11 cellular contexts compared by ENCODE assay signal in the genomic region with DNA sequence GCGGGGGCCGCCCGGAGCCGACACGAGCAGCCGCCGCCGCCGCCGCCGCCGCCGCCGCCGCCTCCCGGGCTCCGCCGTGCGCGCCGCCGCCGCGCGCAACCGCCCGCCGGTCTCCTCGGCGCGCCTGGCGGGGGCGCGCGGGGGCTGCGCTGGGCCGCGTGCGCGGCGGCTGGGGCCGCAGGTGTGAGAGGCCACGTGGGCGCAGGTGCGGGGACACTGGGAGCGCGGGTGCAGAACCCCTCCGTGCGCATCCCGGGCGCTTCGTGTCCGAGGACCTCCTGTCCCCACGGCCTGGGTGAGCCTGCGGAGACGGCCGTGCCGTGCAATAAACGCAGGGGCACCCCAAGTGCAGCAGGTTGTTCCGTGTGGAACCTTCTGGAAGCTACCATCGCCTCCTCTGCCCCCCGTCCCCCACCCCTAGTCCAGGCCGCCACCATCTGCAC. TPM values are rescaled to one million over a fixed set of nuclear protein-coding genes. Genes with fewer than 3 reads are reported as not detected.
DNase-seq lines count a peak whose midpoint lies in the region; ATAC-seq, FAIRE-seq and TF ChIP-seq lines count a peak whose summit lies in the region.
"Had no signal": no experiment of that assay in that cellular context is flagged by ENCODE, and none has a peak within 500 bp of the region (broad histone marks: within the 10 kb centered on the region; RNA-seq: fewer than 3 reads in every experiment).

Gene LINGO3, minus strand, starts transcription at position 41 of the 443 bp plus-strand sequence. CDS start 16,378 bp downstream, outside the sequence.

- peak within 1 kb of the TSS; percentile 50 for H3K4me3 Mint-ChIP-seq in astrocyte (ENCODE audit: unreplicated experiment)

- no peak within 1 kb of the TSS for H3K27ac ChIP-seq in astrocyte (ENCODE audit: low read depth, low read length)
- H3K27ac ChIP-seq in mesenchymal stem cell (ENCODE audit: low read length, poor library complexity, severe bottlenecking) = no peak within 1 kb of the TSS
- H3K27ac ChIP-seq in RWPE1 = no peak within 1 kb of the TSS
- H3K27ac ChIP-seq: left lung had no signal

- H4K8ac ChIP-seq in mesenchymal stem cell (ENCODE audit: low read length) = no peak within 1 kb of the TSS

- no peak within 1 kb of the TSS for H2BK5ac ChIP-seq in mesenchymal stem cell (ENCODE audit: low read depth, low read length, poor library complexity, severe bottlenecking)

- H3K79me1 ChIP-seq in mesenchymal stem cell (replicated peaks; ENCODE audit: low read length, poor library complexity, severe bottlenecking) = no peaks in the 10 kb centered on the region

- H3K9me3 Mint-ChIP-seq in astrocyte (ENCODE audit: unreplicated experiment) = peaks cover 6% of the 10 kb centered on the region

- H3K4me1 Mint-ChIP-seq in astrocyte (ENCODE audit: low read depth, unreplicated experiment) = no peaks in the 10 kb centered on the region

- peaks cover 9% of the 10 kb centered on the region for H3K27me3 ChIP-seq in astrocyte (ENCODE audit: insufficient read depth, low read length)
- peaks cover 61 to 68% of the 10 kb centered on the region in 2 experiments for H3K27me3 ChIP-seq in mesenchymal stem cell (ENCODE audit: control insufficient read depth in 1 of 2, insufficient read depth in 1 of 2, low read length in 2 of 2)

- no peak for ATAC-seq in GM19328 (IDR thresholded peaks at IDR 0.05; ENCODE audit: unreplicated experiment)
- ATAC-seq: left lung had no signal

- H3K36me3 Mint-ChIP-seq in astrocyte (ENCODE audit: low read depth, unreplicated experiment) = no peaks in the 10 kb centered on the region

- no peak within 1 kb of the TSS for H2BK12ac ChIP-seq in mesenchymal stem cell (ENCODE audit: low read length in 2 of 2)

- H3K9me3 ChIP-seq in astrocyte (ENCODE audit: insufficient read depth, low read depth, low read length) = no peaks in the 10 kb centered on the region
- H3K9me3 ChIP-seq in mesenchymal stem cell (ENCODE audit: control insufficient read depth, low read length) = no peaks in the 10 kb centered on the region
- H3K9me3 ChIP-seq: left lung had no signal

- H3K36me3 ChIP-seq in astrocyte (ENCODE audit: insufficient read depth, low read length) = no peaks in the 10 kb centered on the region
- H3K36me3 ChIP-seq in mesenchymal stem cell (ENCODE audit: control insufficient read depth in 1 of 2, insufficient read depth in 2 of 2, low read depth in 1 of 2, low read length in 2 of 2) = no peaks in the 10 kb centered on the region
- H3K36me3 ChIP-seq: left lung had no signal

- intact Hi-C loops in posterior vena cava (cut with DNase I) = no loop called here
- intact Hi-C loops in posterior cingulate gyrus (cut with DNase I) = no loop called here

- H3K14ac ChIP-seq in mesenchymal stem cell (ENCODE audit: low read length in 2 of 2) = no peak within 1 kb of the TSS

- H4K91ac ChIP-seq in mesenchymal stem cell (ENCODE audit: low read length) = no peak within 1 kb of the TSS

- H2AK5ac ChIP-seq in mesenchymal stem cell (ENCODE audit: low read length, severe bottlenecking) = no peak within 1 kb of the TSS

- no peak for DNase-seq in AG09309 (ENCODE audit: low read depth)
- DNase-seq in GM03348 (ENCODE audit: low spot score) = peak; percentile 56
- no peak for DNase-seq in astrocyte (ENCODE audit: low read depth)
- no peak for DNase-seq in mesenchymal stem cell
- DNase-seq in RWPE1 (ENCODE audit: low spot score) = no peak
- DNase-seq in posterior vena cava (ENCODE audit: low spot score) = no peak
- DNase-seq in posterior cingulate gyrus = no peak
- DNase-seq: central memory CD4-positive, alpha-beta T cell had no signal

- FAIRE-seq in astrocyte (lab: Jason Lieb, UNC) = no peak
- FAIRE-seq: TTC549 had no signal

- no peak within 1 kb of the TSS for H3K23ac ChIP-seq in mesenchymal stem cell (ENCODE audit: low read length in 2 of 2)

- H3K4me1 ChIP-seq in astrocyte (ENCODE audit: insufficient read depth, low read length) = peaks cover 10% of the 10 kb centered on the region
- H3K4me1 ChIP-seq in mesenchymal stem cell (ENCODE audit: control insufficient read depth, insufficient read depth, low read depth, low read length) = peaks cover 13% of the 10 kb centered on the region

- POLR2A ChIA-PET in RWPE1 (lab: Yijun Ruan, JAX; ENCODE audit: low non-redundant PET) = no interaction called here

- 21% methylated on average over 29 of the region's 63 CpGs for WGBS in mesenchymal stem cell

- no peak within 1 kb of the TSS for H3K4ac ChIP-seq in mesenchymal stem cell (ENCODE audit: low read depth in 1 of 2, low read length in 2 of 2)

- no peak for TF ChIP-seq CTCF in AG09309 (IDR thresholded peaks at IDR 0.05; ENCODE audit: control insufficient read depth, insufficient read depth, low read depth, low read length, missing control alignments)
- TF ChIP-seq CTCF in astrocyte (IDR thresholded peaks at IDR 0.05; ENCODE audit: insufficient read depth, low read depth, low read length) = no peak
- TF ChIP-seq CTCF in RWPE1 (conservative IDR thresholded peaks at IDR 0.05; ENCODE audit: low read depth) = no peak

- no peak within 1 kb of the TSS for H2BK15ac ChIP-seq in mesenchymal stem cell (ENCODE audit: low read depth, poor library complexity, severe bottlenecking)

- CTCF ChIA-PET in RWPE1 (lab: Yijun Ruan, JAX) = no interaction called here

- peaks cover 44% of the 10 kb centered on the region for H3K27me3 Mint-ChIP-seq in astrocyte (ENCODE audit: low read depth, unreplicated experiment)

- H4K20me1 ChIP-seq in astrocyte (ENCODE audit: insufficient read depth, low read length) = peaks cover 3% of the 10 kb centered on the region

- peak within 1 kb of the TSS; percentile 59 for H3K27ac Mint-ChIP-seq in astrocyte (ENCODE audit: unreplicated experiment)

- H3K18ac ChIP-seq in mesenchymal stem cell (ENCODE audit: low read depth in 1 of 2, low read length in 2 of 2) = no peak within 1 kb of the TSS

- H3K9ac ChIP-seq in astrocyte (ENCODE audit: low read length) (no peak within 1 kb of the TSS), mesenchymal stem cell (ENCODE audit: low read length) (no peak within 1 kb of the TSS)

- H3K4me2 ChIP-seq in astrocyte (ENCODE audit: low read length) = peak within 1 kb of the TSS; percentile 69
- H3K4me2 ChIP-seq in mesenchymal stem cell (ENCODE audit: low read length, poor library complexity, severe bottlenecking) = peak within 1 kb of the TSS; percentile 65

- no peak within 1 kb of the TSS for H2BK120ac ChIP-seq in mesenchymal stem cell (ENCODE audit: low read depth, low read length)

- H3K79me2 ChIP-seq in astrocyte (ENCODE audit: insufficient read depth, low read length) = no peaks in the 10 kb centered on the region

- H2AFZ ChIP-seq in astrocyte (ENCODE audit: low read depth, low read length) (no peak within 1 kb of the TSS), mesenchymal stem cell (ENCODE audit: low read depth, low read length) (no peak within 1 kb of the TSS)

- peak within 1 kb of the TSS; percentile 19 for H3K4me3 ChIP-seq in AG09309 (ENCODE audit: control insufficient read depth, low read depth, low read length)
- H3K4me3 ChIP-seq in astrocyte (ENCODE audit: insufficient read depth, low read depth, low read length) = no peak within 1 kb of the TSS
- H3K4me3 ChIP-seq in mesenchymal stem cell (ENCODE audit: insufficient read depth in 1 of 2, low read depth in 1 of 2, low read length in 2 of 2) = peak within 1 kb of the TSS; percentile 44 to 58
- H3K4me3 ChIP-seq: left lung had no signal

RNA-seq across cellular contexts. Expression of gene LINGO3, which starts in this region (rescaled TPM):
- not detected in 2 replicates for total RNA-seq in astrocyte
- polyA plus RNA-seq in mesenchymal stem cell (2013, experiment 1 of 2) = not detected
- not detected for polyA plus RNA-seq in mesenchymal stem cell (2013, experiment 2 of 2)
- under 1 TPM in 1 of 2 donors, not detected in 1; 0.10 TPM for total RNA-seq in posterior vena cava
